In the genomic region with DNA sequence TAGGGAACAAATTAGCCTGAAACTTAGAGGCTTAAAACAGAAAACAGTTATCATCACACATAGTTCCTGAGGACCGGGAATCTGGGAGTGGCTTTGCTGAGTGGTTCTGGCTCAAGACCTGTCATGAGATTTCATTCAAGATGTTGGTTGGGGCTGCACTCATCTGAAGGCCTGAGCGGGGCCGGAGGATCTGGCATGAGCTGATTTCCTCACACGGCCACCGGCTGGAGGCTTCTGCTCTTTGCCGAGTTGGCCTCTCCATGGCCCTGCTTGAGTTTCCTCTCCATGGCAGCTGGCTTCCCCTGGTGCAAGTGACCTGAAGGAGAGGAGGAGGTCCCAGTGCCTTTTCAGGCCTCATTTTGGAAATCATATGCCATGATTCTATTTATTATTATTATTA, we compare ENCODE assay signal across 18 cellular contexts.
"Had no signal": no experiment of that assay in that cellular context is flagged by ENCODE, and none has a peak within 500 bp of the region (broad histone marks: within the 10 kb centered on the region; RNA-seq: fewer than 3 reads in every experiment).

No MANE protein-coding gene starts in this region.

- ATAC-seq: foreskin keratinocyte; left colon; sciatic nerve; stimulated activated memory B cell treated with anti-CD40 and anti-IgM and Interleukin-4, amounts not matched to agents 10 μg/mL and 1 μg/mL and 100 μg/mL, for 72 hours; upper lobe of right lung had no signal

- H3K27ac Mint-ChIP-seq: dendritic cell treated with granulocyte-macrophage colony-stimulating factor and Interleukin-4, amounts not matched to agents 40 ng/mL and 50 ng/mL, for 4 days; immature natural killer cell; naive thymus-derived CD4-positive, alpha-beta T cell; nephron progenitor cell; stimulated activated memory B cell treated with anti-CD40 and anti-IgM and Interleukin-4, amounts not matched to agents 10 μg/mL and 1 μg/mL and 100 μg/mL, for 72 hours; stimulated activated naive CD8-positive, alpha-beta T cell treated with anti-CD3 and anti-CD28 coated beads, Interleukin-15, Interleukin-2, amounts not matched to agents 100 ng/mL and 50 ng/mL, for 24 hours had no signal

- H3K4me1 Mint-ChIP-seq: immature natural killer cell; stimulated activated memory B cell treated with anti-CD40 and anti-IgM and Interleukin-4, amounts not matched to agents 10 μg/mL and 1 μg/mL and 100 μg/mL, for 72 hours had no signal

- H3K36me3 Mint-ChIP-seq: immature natural killer cell; naive thymus-derived CD4-positive, alpha-beta T cell; stimulated activated memory B cell treated with anti-CD40 and anti-IgM and Interleukin-4, amounts not matched to agents 10 μg/mL and 1 μg/mL and 100 μg/mL, for 72 hours had no signal

- H3K4me3 Mint-ChIP-seq: dendritic cell treated with granulocyte-macrophage colony-stimulating factor and Interleukin-4, amounts not matched to agents 40 ng/mL and 50 ng/mL, for 4 days; immature natural killer cell; naive thymus-derived CD4-positive, alpha-beta T cell; nephron progenitor cell; stimulated activated memory B cell treated with anti-CD40 and anti-IgM and Interleukin-4, amounts not matched to agents 10 μg/mL and 1 μg/mL and 100 μg/mL, for 72 hours; stimulated activated naive CD8-positive, alpha-beta T cell treated with anti-CD3 and anti-CD28 coated beads, Interleukin-15, Interleukin-2, amounts not matched to agents 100 ng/mL and 50 ng/mL, for 24 hours had no signal

- H3K4me3 ChIP-seq: ovary, prostate gland, spleen, tibial artery, upper lobe of right lung had no signal

- H3K27me3 ChIP-seq: ovary, upper lobe of right lung had no signal

- H3K27me3 Mint-ChIP-seq: dendritic cell treated with granulocyte-macrophage colony-stimulating factor and Interleukin-4, amounts not matched to agents 40 ng/mL and 50 ng/mL, for 4 days; stimulated activated memory B cell treated with anti-CD40 and anti-IgM and Interleukin-4, amounts not matched to agents 10 μg/mL and 1 μg/mL and 100 μg/mL, for 72 hours had no signal

- H3K27ac ChIP-seq: foreskin keratinocyte, ovary, prostate gland, spleen, tibial artery, upper lobe of right lung had no signal

- H3K4me1 ChIP-seq: foreskin keratinocyte, prostate gland, tibial artery, upper lobe of right lung had no signal

- DNase-seq: cerebellar nuclear complex; foreskin keratinocyte; immature natural killer cell; left colon; nephron progenitor cell; ovary; stimulated activated CD4-positive, alpha-beta T cell treated with anti-CD3 and anti-CD28 coated beads, Interleukin-15, amount 100 ng/mL, for 24 hours; stimulated activated CD4-positive, alpha-beta T cell treated with anti-CD3 and anti-CD28 coated beads, Interleukin-1b, Interleukin-23, amount 100 ng/mL, for 48 hours; stimulated activated CD4-positive, alpha-beta T cell treated with anti-CD3 and anti-CD28 coated beads, Interleukin-4, amount 100 ng/mL, for 24 hours; upper lobe of right lung had no signal

- H3K9me3 Mint-ChIP-seq: dendritic cell treated with granulocyte-macrophage colony-stimulating factor and Interleukin-4, amounts not matched to agents 40 ng/mL and 50 ng/mL, for 4 days; immature natural killer cell; naive thymus-derived CD4-positive, alpha-beta T cell; nephron progenitor cell; stimulated activated memory B cell treated with anti-CD40 and anti-IgM and Interleukin-4, amounts not matched to agents 10 μg/mL and 1 μg/mL and 100 μg/mL, for 72 hours; stimulated activated naive CD8-positive, alpha-beta T cell treated with anti-CD3 and anti-CD28 coated beads, Interleukin-15, Interleukin-2, amounts not matched to agents 100 ng/mL and 50 ng/mL, for 24 hours had no signal

- H3K36me3 ChIP-seq: ovary, prostate gland, spleen, tibial artery, upper lobe of right lung had no signal

- H3K9me3 ChIP-seq: ovary, prostate gland, upper lobe of right lung had no signal
